ENCODE assay signal across 7 cellular contexts in the genomic region with DNA sequence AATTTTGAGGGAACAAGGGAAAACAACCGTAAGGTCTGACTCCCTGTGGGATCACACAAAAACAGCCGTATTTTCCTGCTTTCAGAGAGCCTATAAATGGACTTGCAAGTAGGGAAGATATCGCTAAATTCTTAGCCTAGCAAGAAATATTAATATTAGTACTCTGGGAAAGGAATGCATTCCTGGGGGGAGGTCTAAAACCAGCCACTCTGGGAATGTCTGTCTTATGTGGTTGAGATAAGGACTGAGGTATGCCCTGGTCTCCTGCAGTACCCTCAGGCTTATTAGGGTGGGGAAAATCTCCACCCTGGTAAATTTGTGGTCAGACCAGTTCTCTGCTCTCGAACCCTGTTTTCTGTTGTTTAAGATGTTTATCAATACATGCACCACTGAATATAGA. TPM values are rescaled to one million over a fixed set of nuclear protein-coding genes. Genes with fewer than 3 reads are reported as not detected.
"Had no signal": no experiment of that assay in that cellular context is flagged by ENCODE, and none has a peak within 500 bp of the region (broad histone marks: within the 10 kb centered on the region; RNA-seq: fewer than 3 reads in every experiment).

No MANE protein-coding gene starts in this region.

RNA-seq across cellular contexts. Expression of a gene that starts 16.0 kb away (rescaled TPM):
- total RNA-seq: GM23248, GM23338, H1, H4, H7, H9, HFFc6 had no signal
- polyA plus RNA-seq: GM23248, GM23338, H1 had no signal
